Comparison of ENCODE assay signal across 13 cellular contexts in genomic region chr17:75476274-75476673, GRCh38. TPM values are rescaled to one million over a fixed set of nuclear protein-coding genes. Genes with fewer than 3 reads are reported as not detected.
A peak's percentile ranks its signal among the peaks of the same experiment; 100 is the strongest.
DNase-seq lines count a peak whose midpoint lies in the region; ATAC-seq, FAIRE-seq and TF ChIP-seq lines count a peak whose summit lies in the region.
"Had no signal": no experiment of that assay in that cellular context is flagged by ENCODE, and none has a peak within 500 bp of the region (broad histone marks: within the 10 kb centered on the region; RNA-seq: fewer than 3 reads in every experiment).

No MANE protein-coding gene starts in this region.

- DNase-seq in right lobe of liver (no peak), HepG2 (ENCODE audit: low spot score) (no peak), left ventricle myocardium superior (no peak), osteoblast (ENCODE audit: insufficient read length, low spot score, missing footprints) (peak; percentile 79), aorta (peak in 1 of 2 donors; percentile 72), HUDEP-2 (lab: John Stamatoyannopoulos, UW; ENCODE audit: unreplicated experiment in 76 of 76) (no peak)
- DNase-seq in stimulated activated CD4-positive, alpha-beta T cell treated with anti-CD3 and anti-CD28 coated beads, Interleukin-1b, Interleukin-23, amount 100 ng/mL, for 48 hours: no peak
- DNase-seq: cerebellar nuclear complex, GDM1 had no signal

- no peak overlapping the region for H2AFZ ChIP-seq in HepG2 (ENCODE audit: low read length)
- H2AFZ ChIP-seq in osteoblast (ENCODE audit: low read length): no peak overlapping the region

- H3K27ac ChIP-seq in right lobe of liver (peak overlapping the region; percentile 26 to 48 (median 47)), HepG2 (ENCODE audit: extremely low read length, insufficient read depth, low read length) (no peak overlapping the region), osteoblast (ENCODE audit: low read depth, low read length) (no peak overlapping the region), aorta (ENCODE audit: low read depth in 1 of 2, low read length in 2 of 2) (peak overlapping the region in 1 of 2 donors; percentile 86)
- H3K27ac ChIP-seq: A549, SJSA1 had no signal

- no peak for FAIRE-seq in HepG2 (lab: Jason Lieb, UNC)
- FAIRE-seq: A549, urothelium cell line had no signal

- ATAC-seq in right lobe of liver (peak; percentile 20 to 46 (median 30)), HepG2 (no peak), left ventricle myocardium superior (peak; percentile 81), aorta (ENCODE audit: low FRiP score) (peak; percentile 67), GM21526 (IDR thresholded peaks at IDR 0.05; ENCODE audit: low FRiP score, unreplicated experiment) (no peak)
- ATAC-seq: A549 had no signal

- peaks cover 0 to 20% (median 0%) of the 10 kb centered on the region in 4 donors for H3K4me1 ChIP-seq in right lobe of liver
- H3K4me1 ChIP-seq in HepG2 (ENCODE audit: insufficient read depth, low read length): peaks cover 20% of the 10 kb centered on the region
- H3K4me1 ChIP-seq in osteoblast (ENCODE audit: insufficient read depth, low read length): peaks cover 4% of the 10 kb centered on the region
- no peaks in the 10 kb centered on the region for H3K4me1 ChIP-seq in aorta (ENCODE audit: control insufficient read depth in 1 of 2, insufficient read depth in 2 of 2, low read length in 2 of 2)
- H3K4me1 ChIP-seq: A549 had no signal

- no peak for TF ChIP-seq RAD21 in HepG2 (CRISPR knock-in tag; IDR thresholded peaks at IDR 0.05)

- no TSS peak for BruUV-seq in HepG2 (replicated peaks; lab: Mats Ljungman, UMichigan)

- TF ChIP-seq CTCF in right lobe of liver (IDR thresholded peaks at IDR 0.05) (no peak), HepG2 (CRISPR knock-in tag; IDR thresholded peaks at IDR 0.05) (no peak), osteoblast (IDR thresholded peaks at IDR 0.05; ENCODE audit: extremely low read depth, low read depth, low read length) (no peak)

- TF ChIP-seq POLR2A in right lobe of liver (IDR thresholded peaks at IDR 0.05) (no peak), HepG2 (IDR thresholded peaks at IDR 0.05; ENCODE audit: insufficient read depth in 1 of 2, low read depth in 2 of 2, low read length in 2 of 2) (no peak)

- H3K4me3 ChIP-seq in right lobe of liver (no peak overlapping the region), HepG2 (replicated peaks in 1 of 3; ENCODE audit: insufficient read depth in 1 of 3, low read depth in 2 of 3, low read length in 3 of 3) (no peak overlapping the region), osteoblast (ENCODE audit: insufficient read depth, low read length) (no peak overlapping the region), aorta (ENCODE audit: low read length in 2 of 2) (no peak overlapping the region)
- H3K4me3 ChIP-seq: A549, SJSA1 had no signal

- intact Hi-C loops in right lobe of liver (cut with DNase I): no loop called here
- intact Hi-C loops in HepG2 (cut with micrococcal nuclease; ENCODE audit: unreplicated experiment): no loop called here
- intact Hi-C loops in left ventricle myocardium superior (cut with micrococcal nuclease): no loop called here
- intact Hi-C loops in aorta (cut with DNase I): loop anchor here (5.0 to 10.0 kb wide), 2 partner anchors 34 to 51 kb away; no protein-coding TSS in a partner anchor

- H3K9ac ChIP-seq in HepG2 (ENCODE audit: insufficient read depth, low read depth, low read length): no peak overlapping the region

- TF ChIP-seq EP300 in HepG2 (IDR thresholded peaks at IDR 0.05; ENCODE audit: low read depth in 2 of 2, low read length in 2 of 2): no peak
- no peak for TF ChIP-seq EP300 in HepG2 (CRISPR knock-in tag; IDR thresholded peaks at IDR 0.05; ENCODE audit: borderline replicate concordance)

- no peaks in the 10 kb centered on the region for H3K27me3 ChIP-seq in right lobe of liver
- H3K27me3 ChIP-seq in HepG2 (ENCODE audit: control insufficient read depth in 1 of 2, insufficient read depth in 2 of 2, low read length in 2 of 2): no peaks in the 10 kb centered on the region
- H3K27me3 ChIP-seq in osteoblast (ENCODE audit: insufficient read depth, low read length): no peaks in the 10 kb centered on the region
- no peaks in the 10 kb centered on the region for H3K27me3 ChIP-seq in aorta (ENCODE audit: control insufficient read depth in 1 of 2, insufficient read depth in 2 of 2, low read length in 1 of 2)
- H3K27me3 ChIP-seq: SJSA1 had no signal

- H3K79me2 ChIP-seq in HepG2 (ENCODE audit: insufficient read depth, low read length) (no peaks in the 10 kb centered on the region), osteoblast (ENCODE audit: insufficient read depth, low read length) (peaks cover 5% of the 10 kb centered on the region)

- H4K20me1 ChIP-seq in HepG2 (ENCODE audit: insufficient read depth, low read length) (peaks cover 13% of the 10 kb centered on the region; the same call in 1 of the 2 replicates), osteoblast (ENCODE audit: insufficient read depth, low read length) (peaks cover 22% of the 10 kb centered on the region)

- H3K4me2 ChIP-seq in HepG2 (ENCODE audit: low read depth, low read length): no peak overlapping the region
- H3K4me2 ChIP-seq in osteoblast (ENCODE audit: insufficient read depth, low read length): no peak overlapping the region
- H3K4me2 ChIP-seq: A549 had no signal

- WGBS in right lobe of liver (ENCODE audit: insufficient coverage, low coverage, low lambda C conversion rate, missing lambda C conversion rate): 63% methylated on average over 7 of the region's 8 CpGs
- 96% methylated on average over 8 of the region's 8 CpGs for WGBS in HepG2 (ENCODE audit: low lambda C conversion rate)
- WGBS in aorta, 2 donors: 3 to 5% methylated on average over 8 of the region's 8 CpGs

- CTCF ChIA-PET in HepG2 (lab: Yijun Ruan, JAX; ENCODE audit: low intra/inter-chr PET ratio, low total read pairs): no interaction called here

- H3K36me3 ChIP-seq in right lobe of liver (peaks cover 0 to 7% (median 3%) of the 10 kb centered on the region in 4 donors), HepG2 (replicated peaks in 1 of 2; ENCODE audit: control insufficient read depth in 1 of 2, insufficient read depth in 2 of 2, low read length in 2 of 2) (peaks cover 21 to 52% of the 10 kb centered on the region in 2 experiments), osteoblast (ENCODE audit: insufficient read depth, low read length) (peaks cover 10% of the 10 kb centered on the region), aorta (ENCODE audit: control insufficient read depth in 1 of 2, insufficient read depth in 2 of 2, low read length in 1 of 2) (no peaks in the 10 kb centered on the region)

- in situ Hi-C loops in HepG2 (cut with HindIII; ENCODE audit: extremely low pct_ligation_motif_present, low pct_unique_long_range_greater_than_20kb): no loop called here

- no peaks in the 10 kb centered on the region for H3K9me3 ChIP-seq in right lobe of liver
- H3K9me3 ChIP-seq in HepG2 (ENCODE audit: low read length): no peaks in the 10 kb centered on the region
- H3K9me3 ChIP-seq in osteoblast (ENCODE audit: low read depth, low read length): no peaks in the 10 kb centered on the region
- no peaks in the 10 kb centered on the region for H3K9me3 ChIP-seq in aorta (ENCODE audit: control insufficient read depth, low read length)
- H3K9me3 ChIP-seq: A549, SJSA1 had no signal

- POLR2A ChIA-PET in HepG2 (lab: Yijun Ruan, JAX): interaction anchor here (1.0 kb wide), 1 partner anchor 20 kb away, joined by 6 read pairs; the partner anchor contains the start of gene TMEM94

RNA-seq across cellular contexts. Expression of gene TMEM94, which starts 19.8 kb away (rescaled TPM):
- total RNA-seq in right lobe of liver (10 to 100 TPM; 24.2 to 47.1 (median 29.6) TPM), HepG2 (2016; rRNA removed; fragmentation: Illumina TruSeq; extraction: Trizol) (20.8 and 32.6 TPM in 2 replicates), left ventricle myocardium superior (56.8 TPM), osteoblast (33.3 and 38.0 TPM in 2 replicates), aorta (10 to 100 TPM; 51.5 to 74.8 TPM)
- 26.4 and 26.9 TPM in 2 replicates for total RNA-seq in HepG2 (2016; cell fraction: cytosol; rRNA removed; fragmentation: Illumina TruSeq; extraction: Trizol; ENCODE audit: low read depth)
- 17.2 and 32.1 TPM in 2 replicates for total RNA-seq in HepG2 (2016; cell fraction: insoluble cytoplasmic fraction; rRNA removed; fragmentation: Illumina TruSeq; extraction: Trizol)
- 23.6 and 28.5 TPM in 2 replicates for total RNA-seq in HepG2 (2016; cell fraction: membrane; rRNA removed; fragmentation: Illumina TruSeq; extraction: Trizol)
- total RNA-seq in HepG2 (2016; cell fraction: nucleus; rRNA removed; fragmentation: Illumina TruSeq; extraction: Trizol): 32.2 and 37.2 TPM in 2 replicates
- polyA plus RNA-seq in HepG2 (2011; rRNA removed) (134 and 150 TPM in 2 replicates), aorta (10 to 100 TPM; 19.5 to 54.6 TPM)
- polyA plus RNA-seq in HepG2 (2011; cell fraction: cytosol; rRNA removed): 37.1 and 46.4 TPM in 2 replicates
- 1,312 and 1,888 TPM in 2 replicates for polyA plus RNA-seq in HepG2 (2011; cell fraction: nucleus; rRNA removed)
- polyA plus RNA-seq in HepG2 (2012): 125 and 137 TPM in 2 replicates
- 5.0 and 5.4 TPM in 2 replicates for polyA plus RNA-seq in HepG2 (2016; cell fraction: cytosol; fragmentation: Illumina TruSeq; extraction: Trizol; ENCODE audit: low read depth)
- polyA plus RNA-seq in HepG2 (2016; cell fraction: insoluble cytoplasmic fraction; fragmentation: Illumina TruSeq; extraction: Trizol; ENCODE audit: low read depth): 15.7 and 19.0 TPM in 2 replicates
- polyA plus RNA-seq in HepG2 (2016; cell fraction: membrane; fragmentation: Illumina TruSeq; extraction: Trizol; ENCODE audit: low read depth): 16.7 and 22.4 TPM in 2 replicates
- polyA plus RNA-seq in HepG2 (2016; cell fraction: nucleus; fragmentation: Illumina TruSeq; extraction: Trizol; ENCODE audit: insufficient read depth, low read depth): 121 and 131 TPM in 2 replicates
- 36.2 and 133 TPM in 2 replicates for polyA minus RNA-seq in HepG2 (2011; rRNA and poly(A)+ RNA removed; ENCODE audit: low replicate concordance)
- 52.6 and 54.1 TPM in 2 replicates for polyA minus RNA-seq in HepG2 (2011; cell fraction: cytosol; rRNA and poly(A)+ RNA removed)
- polyA minus RNA-seq in HepG2 (2011; cell fraction: nucleus; rRNA and poly(A)+ RNA removed): 148 and 161 TPM in 2 replicates

RNA-seq across cellular contexts. Expression of gene CASKIN2, which starts 39.1 kb away (rescaled TPM):
- total RNA-seq in right lobe of liver (10 to 100 TPM in 4 of 6 experiments, 1 to 10 TPM in 2; 9.0 to 26.0 (median 12.0) TPM), HepG2 (2016; rRNA removed; fragmentation: Illumina TruSeq; extraction: Trizol) (5.2 and 10.6 TPM in 2 replicates), left ventricle myocardium superior (36.6 TPM), osteoblast (8.7 and 10.3 TPM in 2 replicates), aorta (10 to 100 TPM; 61.5 to 63.4 TPM)
- 1.5 and 1.8 TPM in 2 replicates for total RNA-seq in HepG2 (2016; cell fraction: cytosol; rRNA removed; fragmentation: Illumina TruSeq; extraction: Trizol; ENCODE audit: low read depth)
- total RNA-seq in HepG2 (2016; cell fraction: insoluble cytoplasmic fraction; rRNA removed; fragmentation: Illumina TruSeq; extraction: Trizol): 4.9 and 7.5 TPM in 2 replicates
- total RNA-seq in HepG2 (2016; cell fraction: membrane; rRNA removed; fragmentation: Illumina TruSeq; extraction: Trizol): 3.4 and 4.1 TPM in 2 replicates
- total RNA-seq in HepG2 (2016; cell fraction: nucleus; rRNA removed; fragmentation: Illumina TruSeq; extraction: Trizol): 6.8 and 8.0 TPM in 2 replicates
- polyA plus RNA-seq in HepG2 (2011; rRNA removed) (6.8 and 7.8 TPM in 2 replicates), aorta (1 to 10 TPM; 4.0 to 8.9 TPM)
- polyA plus RNA-seq in HepG2 (2011; cell fraction: cytosol; rRNA removed): 1.9 and 2.2 TPM in 2 replicates
- polyA plus RNA-seq in HepG2 (2011; cell fraction: nucleus; rRNA removed): 23.6 and 26.5 TPM in 2 replicates
- 6.2 and 9.6 TPM in 2 replicates for polyA plus RNA-seq in HepG2 (2012)
- 0.61 and 0.68 TPM in 2 replicates for polyA plus RNA-seq in HepG2 (2016; cell fraction: cytosol; fragmentation: Illumina TruSeq; extraction: Trizol; ENCODE audit: low read depth)
- polyA plus RNA-seq in HepG2 (2016; cell fraction: insoluble cytoplasmic fraction; fragmentation: Illumina TruSeq; extraction: Trizol; ENCODE audit: low read depth): 4.4 and 7.0 TPM in 2 replicates
- polyA plus RNA-seq in HepG2 (2016; cell fraction: membrane; fragmentation: Illumina TruSeq; extraction: Trizol; ENCODE audit: low read depth): 1.6 and 1.8 TPM in 2 replicates
- 16.3 and 16.6 TPM in 2 replicates for polyA plus RNA-seq in HepG2 (2016; cell fraction: nucleus; fragmentation: Illumina TruSeq; extraction: Trizol; ENCODE audit: insufficient read depth, low read depth)
- polyA minus RNA-seq in HepG2 (2011; rRNA and poly(A)+ RNA removed; ENCODE audit: low replicate concordance): 11.8 and 14.9 TPM in 2 replicates
- 4.9 and 5.0 TPM in 2 replicates for polyA minus RNA-seq in HepG2 (2011; cell fraction: cytosol; rRNA and poly(A)+ RNA removed)
- 17.0 and 20.4 TPM in 2 replicates for polyA minus RNA-seq in HepG2 (2011; cell fraction: nucleus; rRNA and poly(A)+ RNA removed)

RNA-seq across cellular contexts. Expression of gene TSEN54, which starts 40.1 kb away (rescaled TPM):
- total RNA-seq in right lobe of liver: 10 to 100 TPM in 4 of 6 experiments, 1 to 10 TPM in 2; 8.5 to 13.6 (median 10.2) TPM
- 43.6 and 62.9 TPM in 2 replicates for total RNA-seq in HepG2 (2016; rRNA removed; fragmentation: Illumina TruSeq; extraction: Trizol)
- total RNA-seq in HepG2 (2016; cell fraction: cytosol; rRNA removed; fragmentation: Illumina TruSeq; extraction: Trizol; ENCODE audit: low read depth): 20.6 and 23.0 TPM in 2 replicates
- 44.0 and 64.1 TPM in 2 replicates for total RNA-seq in HepG2 (2016; cell fraction: insoluble cytoplasmic fraction; rRNA removed; fragmentation: Illumina TruSeq; extraction: Trizol)
- total RNA-seq in HepG2 (2016; cell fraction: membrane; rRNA removed; fragmentation: Illumina TruSeq; extraction: Trizol): 44.5 and 45.0 TPM in 2 replicates
- total RNA-seq in HepG2 (2016; cell fraction: nucleus; rRNA removed; fragmentation: Illumina TruSeq; extraction: Trizol): 39.9 and 48.4 TPM in 2 replicates
- 63.3 and 64.4 TPM in 2 replicates for polyA plus RNA-seq in HepG2 (2011; rRNA removed)
- 36.2 and 47.1 TPM in 2 replicates for polyA plus RNA-seq in HepG2 (2011; cell fraction: cytosol; rRNA removed)
- polyA plus RNA-seq in HepG2 (2011; cell fraction: nucleus; rRNA removed): 87.7 and 89.1 TPM in 2 replicates
- polyA plus RNA-seq in HepG2 (2012): 22.1 and 34.4 TPM in 2 replicates
- 20.4 and 20.5 TPM in 2 replicates for polyA plus RNA-seq in HepG2 (2016; cell fraction: cytosol; fragmentation: Illumina TruSeq; extraction: Trizol; ENCODE audit: low read depth)
- 37.7 and 50.5 TPM in 2 replicates for polyA plus RNA-seq in HepG2 (2016; cell fraction: insoluble cytoplasmic fraction; fragmentation: Illumina TruSeq; extraction: Trizol; ENCODE audit: low read depth)
- polyA plus RNA-seq in HepG2 (2016; cell fraction: membrane; fragmentation: Illumina TruSeq; extraction: Trizol; ENCODE audit: low read depth): 30.9 and 35.9 TPM in 2 replicates
- polyA plus RNA-seq in HepG2 (2016; cell fraction: nucleus; fragmentation: Illumina TruSeq; extraction: Trizol; ENCODE audit: insufficient read depth, low read depth): 108 and 110 TPM in 2 replicates
- 56.0 and 95.0 TPM in 2 replicates for polyA minus RNA-seq in HepG2 (2011; rRNA and poly(A)+ RNA removed; ENCODE audit: low replicate concordance)
- polyA minus RNA-seq in HepG2 (2011; cell fraction: cytosol; rRNA and poly(A)+ RNA removed): 11.3 and 14.0 TPM in 2 replicates
- polyA minus RNA-seq in HepG2 (2011; cell fraction: nucleus; rRNA and poly(A)+ RNA removed): 13.9 and 15.5 TPM in 2 replicates
- total RNA-seq in left ventricle myocardium superior: 8.3 TPM
- total RNA-seq in osteoblast: 9.7 and 10.9 TPM in 2 replicates
- 10 to 100 TPM; 10.8 to 14.0 TPM for total RNA-seq in aorta
- 10 to 100 TPM in 1 of 2 donors, 1 to 10 TPM in 1; 8.8 to 27.3 TPM for polyA plus RNA-seq in aorta

RNA-seq across cellular contexts. Expression of gene LLGL2, which starts 49.2 kb away (rescaled TPM):
- total RNA-seq in right lobe of liver (10 to 100 TPM; 32.8 to 71.4 (median 44.6) TPM), HepG2 (2016; rRNA removed; fragmentation: Illumina TruSeq; extraction: Trizol) (53.9 and 86.7 TPM in 2 replicates), left ventricle myocardium superior (5.1 TPM), osteoblast (0.36 and 0.59 TPM in 2 replicates), aorta (10 to 100 TPM in 1 of 2 donors, 1 to 10 TPM in 1; 9.7 to 11.1 TPM)
- 27.2 and 32.8 TPM in 2 replicates for total RNA-seq in HepG2 (2016; cell fraction: cytosol; rRNA removed; fragmentation: Illumina TruSeq; extraction: Trizol; ENCODE audit: low read depth)
- total RNA-seq in HepG2 (2016; cell fraction: insoluble cytoplasmic fraction; rRNA removed; fragmentation: Illumina TruSeq; extraction: Trizol): 51.9 and 87.2 TPM in 2 replicates
- 45.8 and 50.7 TPM in 2 replicates for total RNA-seq in HepG2 (2016; cell fraction: membrane; rRNA removed; fragmentation: Illumina TruSeq; extraction: Trizol)
- total RNA-seq in HepG2 (2016; cell fraction: nucleus; rRNA removed; fragmentation: Illumina TruSeq; extraction: Trizol): 72.1 and 85.8 TPM in 2 replicates
- polyA plus RNA-seq in HepG2 (2011; rRNA removed) (83.0 and 109 TPM in 2 replicates), aorta (10 to 100 TPM; 10.1 to 14.4 TPM)
- 40.2 and 67.1 TPM in 2 replicates for polyA plus RNA-seq in HepG2 (2011; cell fraction: cytosol; rRNA removed)
- polyA plus RNA-seq in HepG2 (2011; cell fraction: nucleus; rRNA removed): 384 and 448 TPM in 2 replicates
- 33.3 and 59.5 TPM in 2 replicates for polyA plus RNA-seq in HepG2 (2012)
- polyA plus RNA-seq in HepG2 (2016; cell fraction: cytosol; fragmentation: Illumina TruSeq; extraction: Trizol; ENCODE audit: low read depth): 23.2 and 28.1 TPM in 2 replicates
- polyA plus RNA-seq in HepG2 (2016; cell fraction: insoluble cytoplasmic fraction; fragmentation: Illumina TruSeq; extraction: Trizol; ENCODE audit: low read depth): 41.6 and 52.9 TPM in 2 replicates
- polyA plus RNA-seq in HepG2 (2016; cell fraction: membrane; fragmentation: Illumina TruSeq; extraction: Trizol; ENCODE audit: low read depth): 32.5 and 33.0 TPM in 2 replicates
- 204 and 230 TPM in 2 replicates for polyA plus RNA-seq in HepG2 (2016; cell fraction: nucleus; fragmentation: Illumina TruSeq; extraction: Trizol; ENCODE audit: insufficient read depth, low read depth)
- polyA minus RNA-seq in HepG2 (2011; rRNA and poly(A)+ RNA removed; ENCODE audit: low replicate concordance): 30.9 and 126 TPM in 2 replicates
- polyA minus RNA-seq in HepG2 (2011; cell fraction: cytosol; rRNA and poly(A)+ RNA removed): 30.6 and 31.7 TPM in 2 replicates
- 79.4 and 86.0 TPM in 2 replicates for polyA minus RNA-seq in HepG2 (2011; cell fraction: nucleus; rRNA and poly(A)+ RNA removed)

Comparison
In these comparisons a context has a peak if more than half of its experiments do, and no peak if none do; other contexts are left out.
1. ATAC-seq: peak in right lobe of liver (4 of 4), left ventricle myocardium superior (single experiment) and aorta (single experiment); none in HepG2 (single experiment) and GM21526 (single experiment).
2. H3K27ac ChIP-seq: peak in right lobe of liver (3 of 3); none in HepG2 (single experiment) and osteoblast (single experiment).
3. intact Hi-C loops: an anchor here in aorta (5.0 to 10.0 kb wide); none called in right lobe of liver, HepG2 and left ventricle myocardium superior.